In the genomic region with DNA sequence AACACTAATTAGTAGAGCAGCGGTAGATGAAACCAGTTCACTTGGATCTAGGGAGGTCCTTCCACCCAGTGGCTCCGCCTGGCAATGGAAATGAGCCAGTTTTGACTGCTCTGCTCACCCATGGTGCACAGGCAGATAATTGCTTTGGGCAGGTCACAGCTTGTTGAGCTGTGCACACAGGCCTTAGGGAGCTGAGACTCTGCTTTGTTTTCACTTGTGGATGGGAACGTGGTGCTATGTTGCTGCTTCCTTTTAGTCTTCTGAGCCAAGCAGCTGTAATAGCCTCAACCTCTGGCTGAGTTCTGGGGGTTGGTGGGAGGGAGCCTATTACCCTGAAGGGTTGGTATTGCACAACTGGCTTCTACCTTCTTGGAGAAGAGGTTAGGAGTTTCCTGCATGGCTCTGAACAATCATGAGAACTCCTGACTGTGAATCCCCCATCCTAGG, we compare ENCODE assay signal across 10 cellular contexts.
DNase-seq lines count a peak whose midpoint lies in the region; ATAC-seq and TF ChIP-seq lines count a peak whose summit lies in the region.
"Had no signal": no experiment of that assay in that cellular context is flagged by ENCODE, and none has a peak within 500 bp of the region (broad histone marks: within the 10 kb centered on the region; RNA-seq: fewer than 3 reads in every experiment).

No MANE protein-coding gene starts in this region.

- no peaks in the 10 kb centered on the region for H3K36me3 ChIP-seq in thyroid gland

- WGBS in thyroid gland, 2 donors, result 33 to 40% methylated on average over 3 of the region's 3 CpGs

- intact Hi-C loops in thyroid gland (cut with DNase I), result no loop called here

- peak; percentile 34 for TF ChIP-seq CTCF in foreskin keratinocyte (conservative IDR thresholded peaks at IDR 0.05)
- no peak for TF ChIP-seq CTCF in thyroid gland (IDR thresholded peaks at IDR 0.05)

- H3K27me3 ChIP-seq in foreskin keratinocyte (no peaks in the 10 kb centered on the region), thyroid gland (no peaks in the 10 kb centered on the region)

- TF ChIP-seq POLR2A in thyroid gland (IDR thresholded peaks at IDR 0.05), result no peak

- H3K4me1 ChIP-seq in foreskin keratinocyte, result peaks cover 32% of the 10 kb centered on the region
- H3K4me1 ChIP-seq in thyroid gland, result peaks cover 12 to 14% of the 10 kb centered on the region in 2 donors

- ATAC-seq in foreskin keratinocyte (peak; percentile 89), GM21367 (IDR thresholded peaks at IDR 0.05; ENCODE audit: unreplicated experiment) (no peak), HG03108 (IDR thresholded peaks at IDR 0.05; ENCODE audit: unreplicated experiment) (no peak)
- ATAC-seq in stimulated activated naive CD8-positive, alpha-beta T cell treated with anti-CD3 and anti-CD28 coated beads, Interleukin-15, Interleukin-2, amounts not matched to agents 100 U/mL and 50 U/mL, for 24 hours, result no peak

- DNase-seq in NCI-H1417 (lab: John Stamatoyannopoulos, UW) (peak; percentile 93 to 99 (median 95)), NCI-H748 (lab: John Stamatoyannopoulos, UW; ENCODE audit: unreplicated experiment) (peak; percentile 98), foreskin keratinocyte (peak; percentile 97 to 99), thyroid gland (peak; percentile 76 to 85)
- DNase-seq in stimulated activated naive CD8-positive, alpha-beta T cell treated with anti-CD3 and anti-CD28 coated beads, Interleukin-15, Interleukin-2, amounts not matched to agents 100 U/mL and 50 U/mL, for 24 hours, result no peak
- DNase-seq: activated T-cell treated with anti-CD3 and anti-CD28 coated beads for 4 hours; central memory CD4-positive, alpha-beta T cell; T1000 had no signal

- no peaks in the 10 kb centered on the region for H3K9me3 ChIP-seq in thyroid gland

- no peak overlapping the region for H3K4me3 ChIP-seq in thyroid gland (replicated peaks in 1 of 3)

- peak overlapping the region; percentile 58 for H3K27ac ChIP-seq in foreskin keratinocyte
- no peak overlapping the region for H3K27ac ChIP-seq in thyroid gland
